In the genomic region with DNA sequence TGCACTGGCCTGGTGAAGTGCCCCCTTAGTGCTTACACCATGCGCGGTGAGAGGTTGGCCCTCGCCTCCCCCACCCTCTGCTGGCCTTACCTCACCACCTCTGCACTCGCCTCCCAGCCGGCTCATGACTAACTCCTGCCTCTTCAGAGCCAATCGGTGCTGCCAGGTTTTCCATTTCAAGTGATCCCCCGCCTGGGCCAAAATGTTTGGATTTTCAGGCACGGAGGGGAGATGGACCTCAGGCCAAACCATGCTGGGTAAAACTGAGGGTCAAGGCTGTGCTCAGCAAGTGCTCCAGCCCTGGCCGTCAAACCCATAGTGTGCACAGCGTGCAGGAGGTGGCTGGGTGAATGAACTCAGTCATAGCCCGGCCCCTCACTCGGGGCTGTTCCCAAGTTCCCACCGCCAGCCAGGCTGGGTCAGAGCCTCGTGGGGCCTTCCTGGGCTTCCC, we compare ENCODE assay signal across 9 cellular contexts.
DNase-seq lines count a peak whose midpoint lies in the region; ATAC-seq and TF ChIP-seq lines count a peak whose summit lies in the region.
"Had no signal": no experiment of that assay in that cellular context is flagged by ENCODE, and none has a peak within 500 bp of the region (broad histone marks: within the 10 kb centered on the region; RNA-seq: fewer than 3 reads in every experiment).

No MANE protein-coding gene starts in this region.

- H3K9me3 ChIP-seq in GM23248 (ENCODE audit: low read depth) = no peaks in the 10 kb centered on the region
- H3K9me3 ChIP-seq in hepatocyte (ENCODE audit: low read depth) = no peaks in the 10 kb centered on the region
- no peaks in the 10 kb centered on the region for H3K9me3 ChIP-seq in skeletal muscle satellite cell (replicated peaks; ENCODE audit: low read length)

- peak; percentile 91 for DNase-seq in GM23248
- DNase-seq in amniotic epithelial cell (ENCODE audit: low read depth) = peak; percentile 75
- peak; percentile 76 for DNase-seq in hepatocyte (ENCODE audit: low spot score)
- DNase-seq in cerebellar nuclear complex (lab: John Stamatoyannopoulos, UW) = no peak
- DNase-seq: HCEC 1CT had no signal

- peak overlapping the region; percentile 56 for H3K9ac ChIP-seq in GM23248
- no peak overlapping the region for H3K9ac ChIP-seq in skeletal muscle satellite cell (ENCODE audit: low read depth, low read length)

- H3K27me3 ChIP-seq in GM23248 (replicated peaks; ENCODE audit: insufficient read depth) = no peaks in the 10 kb centered on the region
- H3K27me3 ChIP-seq in hepatocyte = no peaks in the 10 kb centered on the region
- H3K27me3 ChIP-seq in skeletal muscle satellite cell (ENCODE audit: control insufficient read depth, insufficient read depth, low read length) = no peaks in the 10 kb centered on the region

- ATAC-seq in GM18505 (IDR thresholded peaks at IDR 0.05; ENCODE audit: unreplicated experiment) (no peak), GM19023 (IDR thresholded peaks at IDR 0.05; ENCODE audit: unreplicated experiment) (no peak), GM21515 (IDR thresholded peaks at IDR 0.05; ENCODE audit: unreplicated experiment) (no peak)

- H3K27ac ChIP-seq in GM23248 (peak overlapping the region; percentile 62), hepatocyte (peak overlapping the region; percentile 69)

- H2AFZ ChIP-seq in GM23248 (peak overlapping the region; percentile 64), hepatocyte (no peak overlapping the region)

- H3F3A ChIP-seq in GM23248 (ENCODE audit: insufficient read depth) = peaks cover 25% of the 10 kb centered on the region

- H3K9me2 ChIP-seq in GM23248 (ENCODE audit: insufficient read depth) (no peaks in the 10 kb centered on the region), hepatocyte (replicated peaks; ENCODE audit: insufficient read depth) (no peaks in the 10 kb centered on the region)

- in situ Hi-C loops in GM23248 (cut with MboI) = no loop called here

- no peak for TF ChIP-seq CTCF in hepatocyte (IDR thresholded peaks at IDR 0.05; ENCODE audit: poor library complexity)

- H3K4me2 ChIP-seq in GM23248 (ENCODE audit: unreplicated experiment) (peak overlapping the region; percentile 57), hepatocyte (peak overlapping the region; percentile 28), skeletal muscle satellite cell (ENCODE audit: low read length) (peak overlapping the region; percentile 39)

- WGBS in GM23248 (ENCODE audit: low coverage in 1 of 2, low lambda C conversion rate in 2 of 2, missing lambda C conversion rate in 2 of 2), 2 experiments = 9 to 10% methylated on average over 14 of the region's 14 CpGs
- 36% methylated on average over 14 of the region's 14 CpGs for WGBS in hepatocyte (ENCODE audit: low lambda C conversion rate, missing lambda C conversion rate)

- no peak for TF ChIP-seq POLR2A in GM18505 (IDR thresholded peaks at IDR 0.05; ENCODE audit: borderline replicate concordance, extremely low read depth, insufficient read depth, insufficient read length)

- peak overlapping the region; percentile 35 for H3K4me3 ChIP-seq in GM23248
- no peak overlapping the region for H3K4me3 ChIP-seq in hepatocyte
- H3K4me3 ChIP-seq in skeletal muscle satellite cell (ENCODE audit: low read length) = no peak overlapping the region

- no peaks in the 10 kb centered on the region for H4K20me1 ChIP-seq in GM23248 (ENCODE audit: insufficient read depth)
- no peaks in the 10 kb centered on the region for H4K20me1 ChIP-seq in hepatocyte (ENCODE audit: insufficient read depth, poor library complexity, severe bottlenecking)

- peaks cover 35% of the 10 kb centered on the region for H3K4me1 ChIP-seq in GM23248 (ENCODE audit: insufficient read depth)
- peaks cover 73% of the 10 kb centered on the region for H3K4me1 ChIP-seq in hepatocyte (ENCODE audit: insufficient read depth)
- H3K4me1 ChIP-seq in skeletal muscle satellite cell (ENCODE audit: control insufficient read depth, insufficient read depth, low read length) = peaks cover 54% of the 10 kb centered on the region

- H3K79me2 ChIP-seq in GM23248 (ENCODE audit: insufficient read depth) = peaks cover 18% of the 10 kb centered on the region
- H3K79me2 ChIP-seq in hepatocyte = peaks cover 73% of the 10 kb centered on the region

- no peaks in the 10 kb centered on the region for H3K36me3 ChIP-seq in GM23248 (ENCODE audit: low read depth)
- H3K36me3 ChIP-seq in hepatocyte (replicated peaks; ENCODE audit: insufficient read depth, low read depth) = no peaks in the 10 kb centered on the region
- H3K36me3 ChIP-seq in skeletal muscle satellite cell (ENCODE audit: insufficient read depth, low read length) = peaks cover 9% of the 10 kb centered on the region

Comparison
In these comparisons a context has a peak if more than half of its experiments do, and no peak if none do; other contexts are left out.
1. DNase-seq: peak in GM23248 (single experiment), amniotic epithelial cell (single experiment) and hepatocyte (single experiment); none in cerebellar nuclear complex (0 of 2).
2. Peak in every context shown above with its lines, with median percentiles within 50 percentile points of each other: H3K4me2 ChIP-seq.